In the genomic region with DNA sequence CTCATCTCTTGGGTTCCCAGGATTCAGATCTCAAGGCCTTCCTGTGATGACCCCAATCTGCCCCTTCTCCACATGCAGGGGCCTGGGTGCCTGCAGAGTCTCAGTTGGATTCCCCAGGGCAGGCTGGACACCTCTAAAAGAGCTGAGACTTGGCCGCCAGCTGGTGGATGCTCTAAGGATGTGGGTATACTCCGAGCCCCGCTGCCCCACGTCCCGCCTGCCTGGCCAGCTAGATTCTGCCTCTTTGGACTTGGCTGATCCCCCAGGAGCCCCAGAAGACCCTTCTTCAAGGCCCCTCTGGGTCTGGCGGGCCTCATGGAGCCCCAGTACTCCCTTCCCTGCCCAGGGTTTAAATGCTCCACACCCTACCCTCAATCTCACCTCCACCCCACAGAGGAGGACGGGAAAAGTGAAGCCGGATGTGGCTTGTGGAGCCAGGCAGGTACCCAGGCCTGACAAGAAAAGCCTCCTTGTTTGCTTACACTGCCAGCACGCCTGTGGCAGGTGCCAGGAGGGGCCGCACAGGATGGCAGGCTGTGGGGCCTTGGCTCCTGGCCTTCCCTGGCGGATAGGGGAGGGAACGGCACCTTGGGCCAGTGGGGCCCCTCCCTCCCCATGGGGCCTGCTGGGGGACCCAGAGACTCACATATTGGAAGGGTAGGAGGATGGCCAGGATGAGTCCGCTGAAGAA, we compare ENCODE assay signal across 20 cellular contexts. TPM values are rescaled to one million over a fixed set of nuclear protein-coding genes. Genes with fewer than 3 reads are reported as not detected.
DNase-seq lines count a peak whose midpoint lies in the region; ATAC-seq and TF ChIP-seq lines count a peak whose summit lies in the region.
"Had no signal": no experiment of that assay in that cellular context is flagged by ENCODE, and none has a peak within 500 bp of the region (broad histone marks: within the 10 kb centered on the region; RNA-seq: fewer than 3 reads in every experiment).

No MANE protein-coding gene starts in this region.

- H3K4me3 ChIP-seq in mucosa of descending colon = no peak overlapping the region
- H3K4me3 ChIP-seq: heart left ventricle, PC-9, suprapubic skin had no signal

- no peak overlapping the region for H3K27ac Mint-ChIP-seq in Calu3 (ENCODE audit: unreplicated experiment)
- H3K27ac Mint-ChIP-seq in type B pancreatic cell = no peak overlapping the region
- H3K27ac Mint-ChIP-seq in activated naive CD8-positive, alpha-beta T cell treated with anti-CD3 and anti-CD28 coated beads for 36 hours = no peak overlapping the region
- H3K27ac Mint-ChIP-seq: HFFc6 had no signal

- intact Hi-C loops in Calu3 (cut with micrococcal nuclease; ENCODE audit: unreplicated experiment) = no loop called here
- intact Hi-C loops in mucosa of descending colon (cut with DNase I, micrococcal nuclease) = no loop called here

- H3K9me3 ChIP-seq in mucosa of descending colon = no peaks in the 10 kb centered on the region
- H3K9me3 ChIP-seq: heart left ventricle, suprapubic skin had no signal

- no peaks in the 10 kb centered on the region for H3K36me3 ChIP-seq in mucosa of descending colon (ENCODE audit: low read depth)
- H3K36me3 ChIP-seq: heart left ventricle, suprapubic skin had no signal

- peaks cover 24% of the 10 kb centered on the region for H3K27me3 Mint-ChIP-seq in Calu3 (ENCODE audit: unreplicated experiment)
- peaks cover 22% of the 10 kb centered on the region for H3K27me3 Mint-ChIP-seq in type B pancreatic cell
- H3K27me3 Mint-ChIP-seq in activated naive CD8-positive, alpha-beta T cell treated with anti-CD3 and anti-CD28 coated beads for 36 hours = peaks cover 10% of the 10 kb centered on the region

- H3K36me3 Mint-ChIP-seq in Calu3 (ENCODE audit: insufficient read depth, unreplicated experiment) (no peaks in the 10 kb centered on the region), type B pancreatic cell (no peaks in the 10 kb centered on the region)
- no peaks in the 10 kb centered on the region for H3K36me3 Mint-ChIP-seq in activated naive CD8-positive, alpha-beta T cell treated with anti-CD3 and anti-CD28 coated beads for 36 hours

- peak; percentile 69 for ATAC-seq in mucosa of descending colon
- ATAC-seq: heart left ventricle had no signal

- DNase-seq in Calu3 (peak; percentile 51), NCI-H1092 treated with DMSO at 0.1 percent for 48 hours (lab: John Stamatoyannopoulos, UW) (peak; percentile 28), SW480 (ENCODE audit: low spot score) (peak; percentile 88), mucosa of descending colon (peak in 2 of 3 donors; percentile 47 to 70), T-helper 2 cell (no peak), type B pancreatic cell (ENCODE audit: extremely low spot score, unreplicated experiment) (no peak), GM10266 (ENCODE audit: extremely low spot score) (no peak)
- no peak for DNase-seq in activated naive CD8-positive, alpha-beta T cell treated with anti-CD3 and anti-CD28 coated beads for 36 hours
- DNase-seq: activated CD4-positive, alpha-beta T cell treated with anti-CD3 and anti-CD28 coated beads for 4 hours; activated CD8-positive, alpha-beta memory T cell treated with anti-CD3 and anti-CD28 coated beads, Interleukin-2, amount 50 U/mL, for 48 hours; activated naive CD4-positive, alpha-beta T cell treated with anti-CD3 and anti-CD28 coated beads, Interleukin-2, amount 50 U/mL, for 16 hours; AML-193; DMS 273 treated with DMSO at 0.1 percent for 48 hours; HFFc6; mesendoderm; NCI-H446; PC-9 had no signal

- H3K4me3 Mint-ChIP-seq in Calu3 (ENCODE audit: low read depth, unreplicated experiment) (no peak overlapping the region), type B pancreatic cell (no peak overlapping the region)
- no peak overlapping the region for H3K4me3 Mint-ChIP-seq in activated naive CD8-positive, alpha-beta T cell treated with anti-CD3 and anti-CD28 coated beads for 36 hours
- H3K4me3 Mint-ChIP-seq: HFFc6, neural crest cell had no signal

- H3K9me3 Mint-ChIP-seq in Calu3 (ENCODE audit: low read depth, unreplicated experiment) (no peaks in the 10 kb centered on the region), type B pancreatic cell (no peaks in the 10 kb centered on the region)
- H3K9me3 Mint-ChIP-seq in activated naive CD8-positive, alpha-beta T cell treated with anti-CD3 and anti-CD28 coated beads for 36 hours = no peaks in the 10 kb centered on the region
- H3K9me3 Mint-ChIP-seq: HFFc6, neural crest cell had no signal

- CTCF ChIA-PET in Calu3 (lab: Charles Lee) = interaction anchor here (0.6 kb wide), 1 partner anchor 95 kb away, joined by 3 read pairs; no protein-coding TSS in a partner anchor

- no TSS peak for BruUV-seq in Calu3 (replicated peaks; lab: Mats Ljungman, UMichigan)

- peaks cover 5% of the 10 kb centered on the region for H3K4me1 ChIP-seq in mucosa of descending colon (ENCODE audit: low read depth)
- H3K4me1 ChIP-seq: heart left ventricle, suprapubic skin had no signal

- TF ChIP-seq CTCF in Calu3 (IDR thresholded peaks at IDR 0.05; ENCODE audit: unreplicated experiment) (no peak), mucosa of descending colon (IDR thresholded peaks at IDR 0.05) (no peak), type B pancreatic cell (conservative IDR thresholded peaks at IDR 0.05) (no peak), GM10266 (IDR thresholded peaks at IDR 0.05; ENCODE audit: control insufficient read depth, insufficient read depth, low read depth, missing control alignments) (no peak)

- peaks cover 9% of the 10 kb centered on the region for H3K4me1 Mint-ChIP-seq in Calu3 (ENCODE audit: low read depth, unreplicated experiment)
- peaks cover 25% of the 10 kb centered on the region for H3K4me1 Mint-ChIP-seq in type B pancreatic cell (ENCODE audit: unreplicated experiment)
- H3K4me1 Mint-ChIP-seq in activated naive CD8-positive, alpha-beta T cell treated with anti-CD3 and anti-CD28 coated beads for 36 hours = no peaks in the 10 kb centered on the region

RNA-seq across cellular contexts. Expression of a gene that starts 15.1 kb away (rescaled TPM):
- not detected in 2 replicates for total RNA-seq in Calu3 (2022)
- 10 to 100 TPM in 1 of 3 donors, 1 to 10 TPM in 1, under 1 TPM in 1; 0.67 to 12.9 (median 2.5) TPM for total RNA-seq in mucosa of descending colon
- 0.14 and 1.7 TPM in 2 replicates for total RNA-seq in type B pancreatic cell (ENCODE audit: low replicate concordance)
- total RNA-seq in activated naive CD8-positive, alpha-beta T cell treated with anti-CD3 and anti-CD28 coated beads for 36 hours = under 1 TPM; 0.08 to 0.60 TPM
- total RNA-seq: PC-9 had no signal

RNA-seq across cellular contexts. Expression of a gene that starts 45.7 kb away (rescaled TPM):
- 4.0 and 4.7 TPM in 2 replicates for total RNA-seq in Calu3 (2022)
- 1 to 10 TPM; 3.0 to 5.0 (median 3.7) TPM for total RNA-seq in mucosa of descending colon
- 8.1 and 8.5 TPM in 2 replicates for total RNA-seq in type B pancreatic cell (ENCODE audit: low replicate concordance)
- total RNA-seq in activated naive CD8-positive, alpha-beta T cell treated with anti-CD3 and anti-CD28 coated beads for 36 hours = 1 to 10 TPM; 4.1 to 4.3 TPM

Comparison
In these comparisons a context has a peak if more than half of its experiments do, and no peak if none do; other contexts are left out.
1. DNase-seq: peak in Calu3 (single experiment), NCI-H1092 treated with DMSO at 0.1 percent for 48 hours (single experiment), SW480 (single experiment) and mucosa of descending colon (2 of 3); none in T-helper 2 cell (0 of 5), type B pancreatic cell (single experiment), activated naive CD8-positive, alpha-beta T cell treated with anti-CD3 and anti-CD28 coated beads for 36 hours (single experiment) and GM10266 (single experiment).